Comparison of ENCODE assay signal across 17 cellular contexts in genomic region chr3:142319094-142319493, GRCh38.
DNase-seq lines count a peak whose midpoint lies in the region; ATAC-seq and TF ChIP-seq lines count a peak whose summit lies in the region.
"Had no signal": no experiment of that assay in that cellular context is flagged by ENCODE, and none has a peak within 500 bp of the region (broad histone marks: within the 10 kb centered on the region; RNA-seq: fewer than 3 reads in every experiment).

No MANE protein-coding gene starts in this region.

- H3K9me3 ChIP-seq in lower lobe of right lung = no peaks in the 10 kb centered on the region
- H3K9me3 ChIP-seq: adrenal gland had no signal

- ATAC-seq in lower lobe of right lung (no peak), HG02981 (IDR thresholded peaks at IDR 0.05; ENCODE audit: unreplicated experiment) (no peak), HG02763 (IDR thresholded peaks at IDR 0.05; ENCODE audit: unreplicated experiment) (no peak)
- ATAC-seq: stimulated activated effector memory CD8-positive, alpha-beta T cell treated with anti-CD3 and anti-CD28 coated beads, Interleukin-12 subunit alpha, Interleukin-12 subunit beta, amount 100 ng/mL, for 72 hours had no signal

- H3K27ac ChIP-seq in lower lobe of right lung = no peak overlapping the region
- H3K27ac ChIP-seq: adrenal gland, C4-2B had no signal

- no peak overlapping the region for H3K4me3 ChIP-seq in lower lobe of right lung
- H3K4me3 ChIP-seq: adrenal gland had no signal

- H3K4me1 ChIP-seq in lower lobe of right lung = no peaks in the 10 kb centered on the region

- intact Hi-C loops in lower lobe of right lung (cut with DNase I) = no loop called here

- TF ChIP-seq CTCF in lower lobe of right lung (IDR thresholded peaks at IDR 0.05) = no peak

- H3K36me3 ChIP-seq in lower lobe of right lung = peaks cover 34% of the 10 kb centered on the region
- H3K36me3 ChIP-seq: adrenal gland had no signal

- no peaks in the 10 kb centered on the region for H3K27me3 ChIP-seq in lower lobe of right lung (ENCODE audit: low read depth)
- H3K27me3 ChIP-seq: adrenal gland had no signal

- DNase-seq in Daoy (ENCODE audit: low read depth) (peak; percentile 4), NCI-H460 (ENCODE audit: extremely low read depth, low read depth) (peak; percentile 9), dedifferentiated amniotic fluid mesenchymal stem cell (ENCODE audit: extremely low spot score) (peak; percentile 30), myocyte (ENCODE audit: low read depth) (peak; percentile 43), COR-L47 (lab: John Stamatoyannopoulos, UW) (no peak), lower lobe of right lung (no peak)
- DNase-seq: activated CD4-positive, alpha-beta T cell treated with anti-CD3 and anti-CD28 coated beads, Interleukin-2, amount 10 ng/mL, durations not matched to agents 24 days and 14 days; activated T-cell treated with anti-CD3 and anti-CD28 coated beads, Interleukin-2, amount 50 U/mL, for 1 hour; adrenal gland; dermis blood vessel endothelial cell; islet precursor cell; NCI-H1105; stimulated activated CD4-positive, alpha-beta T cell treated with anti-CD3 and anti-CD28 coated beads, Interleukin-4, amount 100 ng/mL, for 1 hour had no signal

Comparison
In these comparisons a context has a peak if more than half of its experiments do, and no peak if none do; other contexts are left out.
1. DNase-seq: peak in Daoy (single experiment), NCI-H460 (single experiment), dedifferentiated amniotic fluid mesenchymal stem cell (single experiment) and myocyte (single experiment); none in COR-L47 (single experiment) and lower lobe of right lung (single experiment).